Comparison of ENCODE assay signal across 9 cellular contexts in genomic region chr1:35857830-35858229, GRCh38. TPM values are rescaled to one million over a fixed set of nuclear protein-coding genes. Genes with fewer than 3 reads are reported as not detected.
DNase-seq lines count a peak whose midpoint lies in the region; ATAC-seq and TF ChIP-seq lines count a peak whose summit lies in the region.
"Had no signal": no experiment of that assay in that cellular context is flagged by ENCODE, and none has a peak within 500 bp of the region (broad histone marks: within the 10 kb centered on the region; RNA-seq: fewer than 3 reads in every experiment).

No MANE protein-coding gene starts in this region.

- no peaks in the 10 kb centered on the region for H3K27me3 ChIP-seq in adipocyte (replicated peaks; ENCODE audit: control insufficient read depth, insufficient read depth, low read length)

- no peaks in the 10 kb centered on the region for H3K27me3 Mint-ChIP-seq in natural killer cell treated with Interleukin-12 subunit alpha and Interleukin-12 subunit beta and Interleukin-15 and Interleukin-18, amount 100 ng/mL, for 72 hours

- no peaks in the 10 kb centered on the region for H3K9me3 Mint-ChIP-seq in natural killer cell treated with Interleukin-12 subunit alpha and Interleukin-12 subunit beta and Interleukin-15 and Interleukin-18, amount 100 ng/mL, for 72 hours

- peaks cover 6% of the 10 kb centered on the region for H3K36me3 Mint-ChIP-seq in natural killer cell treated with Interleukin-12 subunit alpha and Interleukin-12 subunit beta and Interleukin-15 and Interleukin-18, amount 100 ng/mL, for 72 hours

- peaks cover 29% of the 10 kb centered on the region for H3K36me3 ChIP-seq in adipocyte (ENCODE audit: control insufficient read depth, insufficient read depth, low read length, severe bottlenecking)

- intact Hi-C loops in lower leg skin (cut with DNase I; ENCODE audit: low total_unique reads), result no loop called here

- TF ChIP-seq CTCF in lower leg skin (IDR thresholded peaks at IDR 0.05), result no peak

- H3K9ac ChIP-seq in adipocyte (ENCODE audit: low read length), result no peak overlapping the region

- H3K4me1 ChIP-seq in adipocyte (ENCODE audit: control insufficient read depth, insufficient read depth, low read length), result peaks cover 8% of the 10 kb centered on the region

- H3K4me3 Mint-ChIP-seq in natural killer cell treated with Interleukin-12 subunit alpha and Interleukin-12 subunit beta and Interleukin-15 and Interleukin-18, amount 100 ng/mL, for 72 hours, result no peak overlapping the region

- DNase-seq in EL, result peak; percentile 11
- peak; percentile 19 for DNase-seq in LHCN-M2 (ENCODE audit: low read depth)
- DNase-seq in adipocyte (ENCODE audit: low read depth), result peak; percentile 60
- peak; percentile 46 for DNase-seq in medulla oblongata (ENCODE audit: extremely low spot score)
- DNase-seq in lower leg skin (ENCODE audit: low spot score in 2 of 2), result no peak
- DNase-seq in natural killer cell treated with Interleukin-12 subunit alpha and Interleukin-12 subunit beta and Interleukin-15 and Interleukin-18, amount 100 ng/mL, for 72 hours (ENCODE audit: low spot score), result no peak
- no peak for DNase-seq in NCI-H345 (lab: John Stamatoyannopoulos, UW)

- H3K4me3 ChIP-seq in adipocyte (ENCODE audit: low read length) (no peak overlapping the region), lower leg skin (ENCODE audit: low read depth, poor library complexity, severe bottlenecking) (no peak overlapping the region)
- H3K4me3 ChIP-seq: lung had no signal

- no peaks in the 10 kb centered on the region for H3K9me3 ChIP-seq in adipocyte (ENCODE audit: control insufficient read depth, low read length)

- H3K4me1 Mint-ChIP-seq in natural killer cell treated with Interleukin-12 subunit alpha and Interleukin-12 subunit beta and Interleukin-15 and Interleukin-18, amount 100 ng/mL, for 72 hours (ENCODE audit: low read depth in 2 of 2), result no peaks in the 10 kb centered on the region

- no peak for ATAC-seq in GM21447 (IDR thresholded peaks at IDR 0.05; ENCODE audit: unreplicated experiment)
- ATAC-seq in natural killer cell treated with Interleukin-12 subunit alpha and Interleukin-12 subunit beta and Interleukin-15 and Interleukin-18, amount 100 ng/mL, for 72 hours, result no peak

- no peak for TF ChIP-seq POLR2A in lower leg skin (IDR thresholded peaks at IDR 0.05)

- H3K27ac Mint-ChIP-seq in natural killer cell treated with Interleukin-12 subunit alpha and Interleukin-12 subunit beta and Interleukin-15 and Interleukin-18, amount 100 ng/mL, for 72 hours, result no peak overlapping the region

RNA-seq across cellular contexts. Expression of gene AGO1, which starts 25.2 kb away (rescaled TPM):
- 10.7 and 16.6 TPM in 2 replicates for total RNA-seq in LHCN-M2 (2014; rRNA removed)
- polyA plus RNA-seq in LHCN-M2 (2012), result 9.2 TPM
- 10 to 100 TPM; 18.2 to 29.5 (median 22.5) TPM for total RNA-seq in lower leg skin
- total RNA-seq in natural killer cell treated with Interleukin-12 subunit alpha and Interleukin-12 subunit beta and Interleukin-15 and Interleukin-18, amount 100 ng/mL, for 72 hours, result 10 to 100 TPM; 25.3 to 37.2 TPM

RNA-seq across cellular contexts. Expression of gene AGO4, which starts 50.0 kb away (rescaled TPM):
- total RNA-seq in LHCN-M2 (2014; rRNA removed) (4.7 and 5.7 TPM in 2 replicates), lower leg skin (10 to 100 TPM; 28.1 to 40.3 (median 34.6) TPM)
- polyA plus RNA-seq in LHCN-M2 (2012), result 4.4 TPM
- total RNA-seq in natural killer cell treated with Interleukin-12 subunit alpha and Interleukin-12 subunit beta and Interleukin-15 and Interleukin-18, amount 100 ng/mL, for 72 hours, result 10 to 100 TPM; 10.2 to 15.3 TPM

Comparison
In these comparisons a context has a peak if more than half of its experiments do, and no peak if none do; other contexts are left out.
1. DNase-seq: peak in EL (single experiment), LHCN-M2 (single experiment), adipocyte (single experiment) and medulla oblongata (single experiment); none in lower leg skin (0 of 2), natural killer cell treated with Interleukin-12 subunit alpha and Interleukin-12 subunit beta and Interleukin-15 and Interleukin-18, amount 100 ng/mL, for 72 hours (single experiment) and NCI-H345 (single experiment).